16 cellular contexts compared by ENCODE assay signal in genomic region chr9:93125331-93125894, GRCh38. TPM values are rescaled to one million over a fixed set of nuclear protein-coding genes. Genes with fewer than 3 reads are reported as not detected.
DNase-seq lines count a peak whose midpoint lies in the region; ATAC-seq and TF ChIP-seq lines count a peak whose summit lies in the region.
"Had no signal": no experiment of that assay in that cellular context is flagged by ENCODE, and none has a peak within 500 bp of the region (broad histone marks: within the 10 kb centered on the region; RNA-seq: fewer than 3 reads in every experiment).

No MANE protein-coding gene starts in this region.

- H3K4me2 ChIP-seq in SK-N-SH = no peak overlapping the region
- H3K4me2 ChIP-seq: smooth muscle cell had no signal

- H3K4me3 Mint-ChIP-seq in activated naive CD4-positive, alpha-beta T cell treated with anti-CD3 and anti-CD28 coated beads for 36 hours = no peak overlapping the region
- H3K4me3 Mint-ChIP-seq in activated CD8-positive, alpha-beta T cell treated with anti-CD3 and anti-CD28 coated beads, Interleukin-2, amount 10 ng/mL, durations not matched to agents 7 days and 5 days = no peak overlapping the region
- H3K4me3 Mint-ChIP-seq: neural crest cell had no signal

- intact Hi-C loops in activated naive CD4-positive, alpha-beta T cell treated with anti-CD3 and anti-CD28 coated beads for 36 hours (cut with micrococcal nuclease) = no loop called here
- intact Hi-C loops in transverse colon (cut with DNase I; ENCODE audit: low total_unique reads) = no loop called here

- H3K4me1 ChIP-seq in transverse colon (peaks cover 19 to 49% (median 37%) of the 10 kb centered on the region in 4 donors), SK-N-SH (ENCODE audit: control insufficient read depth in 1 of 2, insufficient read depth in 2 of 2, low read depth in 1 of 2, low read length in 1 of 2) (peaks cover 0 to 39% of the 10 kb centered on the region in 2 experiments; a peak in 1 of 4 replicates)

- CTCF ChIA-PET in activated naive CD4-positive, alpha-beta T cell treated with anti-CD3 and anti-CD28 coated beads for 36 hours (lab: Charles Lee) = interaction anchor here (1.3 kb wide), 1 partner anchor 16 kb away, joined by 6 read pairs; no protein-coding TSS in a partner anchor
- CTCF ChIA-PET in activated CD8-positive, alpha-beta T cell treated with anti-CD3 and anti-CD28 coated beads, Interleukin-2, amount 10 ng/mL, durations not matched to agents 7 days and 5 days (lab: Charles Lee) = interaction anchor here (1.2 to 2.2 kb wide), 5 partner anchors 15 to 60 kb away, joined by 3 to 19 read pairs (median 4); no protein-coding TSS in a partner anchor
- CTCF ChIA-PET in SK-N-SH (lab: Yijun Ruan, JAX) = interaction anchor here (2.3 to 5.2 kb wide), 2 partner anchors 16 to 122 kb away, joined by 5 to 31 read pairs; no protein-coding TSS in a partner anchor

- in situ Hi-C loops in transverse colon (cut with MboI; ENCODE audit: low pct_ligation_motif_present in 1 of 4, low pct_unique_long_range_greater_than_20kb in 1 of 4, low sequenced_read_pairs in 3 of 4) = no loop called here

- 69 to 93% methylated on average over 3 to 10 of the region's 10 CpGs for WGBS in transverse colon (ENCODE audit: low coverage in 1 of 2), 2 donors
- 92% methylated on average over 8 of the region's 10 CpGs for WGBS in SK-N-SH (ENCODE audit: low lambda C conversion rate)

- TF ChIP-seq POLR2A in transverse colon (IDR thresholded peaks at IDR 0.05) = no peak

- H3F3A ChIP-seq in SK-N-SH (replicated peaks; ENCODE audit: insufficient read depth) = no peaks in the 10 kb centered on the region

- TF ChIP-seq CTCF in transverse colon (IDR thresholded peaks at IDR 0.05) (no peak), SK-N-SH (IDR thresholded peaks at IDR 0.05) (no peak)

- no peak overlapping the region for H2AFZ ChIP-seq in SK-N-SH (ENCODE audit: low read depth)

- 0 out of 2 replicates have a peak, but pooled peaks cover 7% of the 10 kb centered on the region for H4K20me1 ChIP-seq in SK-N-SH (ENCODE audit: insufficient read depth)

- H3K27me3 ChIP-seq in transverse colon = no peaks in the 10 kb centered on the region
- H3K27me3 ChIP-seq in SK-N-SH (ENCODE audit: insufficient read depth) = no peaks in the 10 kb centered on the region

- H3K27ac ChIP-seq in transverse colon (peak overlapping the region; percentile 73 to 100 (median 96)), SK-N-SH (ENCODE audit: low read depth in 2 of 2, low read length in 1 of 2) (no peak overlapping the region)
- H3K27ac ChIP-seq: left ventricle myocardium inferior had no signal

- no peaks in the 10 kb centered on the region for H3K9me2 ChIP-seq in SK-N-SH

- no peaks in the 10 kb centered on the region for H3K27me3 Mint-ChIP-seq in activated naive CD4-positive, alpha-beta T cell treated with anti-CD3 and anti-CD28 coated beads for 36 hours (ENCODE audit: low read depth)
- H3K27me3 Mint-ChIP-seq in activated CD8-positive, alpha-beta T cell treated with anti-CD3 and anti-CD28 coated beads, Interleukin-2, amount 10 ng/mL, durations not matched to agents 7 days and 5 days (ENCODE audit: low read depth) = no peaks in the 10 kb centered on the region

- H3K27ac Mint-ChIP-seq in activated naive CD4-positive, alpha-beta T cell treated with anti-CD3 and anti-CD28 coated beads for 36 hours = peak overlapping the region; percentile 68
- H3K27ac Mint-ChIP-seq in activated CD8-positive, alpha-beta T cell treated with anti-CD3 and anti-CD28 coated beads, Interleukin-2, amount 10 ng/mL, durations not matched to agents 7 days and 5 days = peak overlapping the region; percentile 94

- H3K36me3 ChIP-seq in transverse colon (peaks cover 0 to 8% (median 0%) of the 10 kb centered on the region in 4 donors), SK-N-SH (replicated peaks in 1 of 2; ENCODE audit: control insufficient read depth in 1 of 2, insufficient read depth in 2 of 2, low read length in 1 of 2) (peaks cover 0 to 7% of the 10 kb centered on the region in 2 experiments)

- no peak overlapping the region for H3K9ac ChIP-seq in SK-N-SH

- no peaks in the 10 kb centered on the region for H3K9me3 Mint-ChIP-seq in activated naive CD4-positive, alpha-beta T cell treated with anti-CD3 and anti-CD28 coated beads for 36 hours
- no peaks in the 10 kb centered on the region for H3K9me3 Mint-ChIP-seq in activated CD8-positive, alpha-beta T cell treated with anti-CD3 and anti-CD28 coated beads, Interleukin-2, amount 10 ng/mL, durations not matched to agents 7 days and 5 days (ENCODE audit: insufficient read depth)
- H3K9me3 Mint-ChIP-seq: neural crest cell had no signal

- peaks cover 35% of the 10 kb centered on the region for H3K36me3 Mint-ChIP-seq in activated naive CD4-positive, alpha-beta T cell treated with anti-CD3 and anti-CD28 coated beads for 36 hours (ENCODE audit: low read depth)
- H3K36me3 Mint-ChIP-seq in activated CD8-positive, alpha-beta T cell treated with anti-CD3 and anti-CD28 coated beads, Interleukin-2, amount 10 ng/mL, durations not matched to agents 7 days and 5 days (ENCODE audit: low read depth) = peaks cover 9% of the 10 kb centered on the region

- H3K4me3 ChIP-seq in transverse colon (no peak overlapping the region), SK-N-SH (ENCODE audit: low read depth in 2 of 2, low read length in 1 of 2) (no peak overlapping the region)
- H3K4me3 ChIP-seq: left ventricle myocardium inferior, smooth muscle cell had no signal

- 0 out of 2 replicates have a peak, but pooled peaks cover 2% of the 10 kb centered on the region for H3K79me2 ChIP-seq in SK-N-SH (ENCODE audit: insufficient read depth)

- POLR2A ChIA-PET in activated CD8-positive, alpha-beta T cell treated with anti-CD3 and anti-CD28 coated beads, Interleukin-2, amount 10 ng/mL, durations not matched to agents 7 days and 5 days (lab: Charles Lee) = interaction anchor here (0.7 to 1.5 kb wide), 3 partner anchors 9 to 29 kb away, joined by 3 to 6 read pairs (median 5); partner anchors contain the start of genes CARD19 and NINJ1
- POLR2A ChIA-PET in SK-N-SH (lab: Yijun Ruan, JAX) = no interaction called here

- no peak for TF ChIP-seq RAD21 in SK-N-SH (IDR thresholded peaks at IDR 0.05; ENCODE audit: low read length)

- H3K4me1 Mint-ChIP-seq in activated naive CD4-positive, alpha-beta T cell treated with anti-CD3 and anti-CD28 coated beads for 36 hours (ENCODE audit: low read depth) = peaks cover 49% of the 10 kb centered on the region
- H3K4me1 Mint-ChIP-seq in activated CD8-positive, alpha-beta T cell treated with anti-CD3 and anti-CD28 coated beads, Interleukin-2, amount 10 ng/mL, durations not matched to agents 7 days and 5 days (ENCODE audit: low read depth) = peaks cover 46% of the 10 kb centered on the region

- no peak for ATAC-seq in activated CD8-positive, alpha-beta T cell treated with anti-CD3 and anti-CD28 coated beads, Interleukin-2, amount 10 ng/mL, durations not matched to agents 7 days and 5 days
- no peak for ATAC-seq in esophagus mucosa

- no peak for DNase-seq in activated naive CD4-positive, alpha-beta T cell treated with anti-CD3 and anti-CD28 coated beads for 36 hours
- no peak for DNase-seq in activated naive CD4-positive, alpha-beta T cell treated with anti-CD3 and anti-CD28 coated beads, Interleukin-2, amount 50 U/mL, for 16 hours
- DNase-seq in activated CD8-positive, alpha-beta T cell treated with anti-CD3 and anti-CD28 coated beads, Interleukin-2, amount 10 ng/mL, durations not matched to agents 7 days and 5 days = no peak
- DNase-seq in mesenteric fat pad (ENCODE audit: low spot score) (peak; percentile 49), transverse colon (peak; percentile 2), SK-N-SH (no peak), NCI-H1417 treated with DMSO at 0.1 percent for 48 hours (lab: John Stamatoyannopoulos, UW) (no peak)
- DNase-seq: central memory CD4-positive, alpha-beta T cell; DMS53; left ventricle myocardium inferior; NCI-H2029; NCI-H774; SHP77 treated with DMSO at 0.1 percent for 48 hours had no signal

- no peaks in the 10 kb centered on the region for H3K9me3 ChIP-seq in transverse colon
- H3K9me3 ChIP-seq in SK-N-SH = no peaks in the 10 kb centered on the region
- H3K9me3 ChIP-seq: left ventricle myocardium inferior had no signal

- TF ChIP-seq EP300 in transverse colon (IDR thresholded peaks at IDR 0.05; ENCODE audit: low read depth) (no peak), SK-N-SH (IDR thresholded peaks at IDR 0.05; ENCODE audit: borderline replicate concordance in 1 of 2, low read depth in 1 of 2, low read length in 1 of 2) (no peak)

TF ChIP-seq in SK-N-SH, 30 proteins besides CTCF, POLR2A, EP300 and RAD21 (continues in another document):
- TF ChIP-seq GABPA (IDR thresholded peaks at IDR 0.05; ENCODE audit: low read depth) (no peak), TCF12 (IDR thresholded peaks at IDR 0.05) (no peak)

RNA-seq across cellular contexts. Expression of gene NINJ1, which starts 8.6 kb away (rescaled TPM):
- total RNA-seq in activated naive CD4-positive, alpha-beta T cell treated with anti-CD3 and anti-CD28 coated beads for 36 hours = 10 to 100 TPM; 93.9 to 96.9 TPM
- total RNA-seq in activated CD8-positive, alpha-beta T cell treated with anti-CD3 and anti-CD28 coated beads, Interleukin-2, amount 10 ng/mL, durations not matched to agents 7 days and 5 days = 10 to 100 TPM; 20.8 to 21.1 TPM
- total RNA-seq in mesenteric fat pad (58.8 TPM), transverse colon (10 to 100 TPM; 29.5 to 67.7 (median 38.5) TPM), esophagus mucosa (16.9 TPM)
- polyA plus RNA-seq in SK-N-SH (2012; rRNA removed) = 23.2 and 31.7 TPM in 2 replicates
- polyA plus RNA-seq in SK-N-SH (2012; cell fraction: cytosol; rRNA removed) = 12.9 and 25.6 TPM in 2 replicates
- polyA plus RNA-seq in SK-N-SH (2012; cell fraction: nucleus; rRNA removed) = 14.4 and 14.8 TPM in 2 replicates

RNA-seq across cellular contexts. Expression of gene CARD19, which starts 29.4 kb away (rescaled TPM):
- 10 to 100 TPM; 51.4 to 52.0 TPM for total RNA-seq in activated naive CD4-positive, alpha-beta T cell treated with anti-CD3 and anti-CD28 coated beads for 36 hours
- 10 to 100 TPM; 51.7 to 55.4 TPM for total RNA-seq in activated CD8-positive, alpha-beta T cell treated with anti-CD3 and anti-CD28 coated beads, Interleukin-2, amount 10 ng/mL, durations not matched to agents 7 days and 5 days
- total RNA-seq in mesenteric fat pad (38.9 TPM), transverse colon (100 to 1,000 TPM in 2 of 4 donors, 10 to 100 TPM in 2; 16.3 to 105 (median 88.2) TPM), esophagus mucosa (19.9 TPM)
- polyA plus RNA-seq in SK-N-SH (2012; rRNA removed) = 141 and 165 TPM in 2 replicates
- polyA plus RNA-seq in SK-N-SH (2012; cell fraction: cytosol; rRNA removed) = 70.5 and 92.4 TPM in 2 replicates
- polyA plus RNA-seq in SK-N-SH (2012; cell fraction: nucleus; rRNA removed) = 149 and 161 TPM in 2 replicates

RNA-seq across cellular contexts. Expression of gene WNK2, which starts 58.5 kb away (rescaled TPM):
- total RNA-seq in activated naive CD4-positive, alpha-beta T cell treated with anti-CD3 and anti-CD28 coated beads for 36 hours = 1 to 10 TPM; 5.2 to 5.8 TPM
- total RNA-seq in activated CD8-positive, alpha-beta T cell treated with anti-CD3 and anti-CD28 coated beads, Interleukin-2, amount 10 ng/mL, durations not matched to agents 7 days and 5 days = not detected
- total RNA-seq in mesenteric fat pad = 1.1 TPM
- total RNA-seq in transverse colon = 100 to 1,000 TPM; 133 to 618 (median 157) TPM
- total RNA-seq in esophagus mucosa = 0.92 TPM
- 0.12 and 0.36 TPM in 2 replicates for polyA plus RNA-seq in SK-N-SH (2012; rRNA removed)
- 0.40 and 1.2 TPM in 2 replicates for polyA plus RNA-seq in SK-N-SH (2012; cell fraction: cytosol; rRNA removed)
- polyA plus RNA-seq in SK-N-SH (2012; cell fraction: nucleus; rRNA removed) = 1.8 and 5.0 TPM in 2 replicates

Comparison
In these comparisons a context has a peak if more than half of its experiments do, and no peak if none do; other contexts are left out.
1. DNase-seq: peak in mesenteric fat pad (single experiment) and transverse colon (single experiment); none in activated naive CD4-positive, alpha-beta T cell treated with anti-CD3 and anti-CD28 coated beads for 36 hours (single experiment), activated naive CD4-positive, alpha-beta T cell treated with anti-CD3 and anti-CD28 coated beads, Interleukin-2, amount 50 U/mL, for 16 hours (single experiment), activated CD8-positive, alpha-beta T cell treated with anti-CD3 and anti-CD28 coated beads, Interleukin-2, amount 10 ng/mL, durations not matched to agents 7 days and 5 days (single experiment), SK-N-SH (single experiment) and NCI-H1417 treated with DMSO at 0.1 percent for 48 hours (single experiment).
2. H3K27ac ChIP-seq: peak in transverse colon (4 of 4); none in SK-N-SH (0 of 2).
3. RNA of gene WNK2, which starts 58.5 kb away (total RNA-seq): 133 to 618 TPM in transverse colon; 5.2 to 5.8 TPM in activated naive CD4-positive, alpha-beta T cell treated with anti-CD3 and anti-CD28 coated beads for 36 hours, 1.1 TPM in mesenteric fat pad (single experiment), 0.92 TPM in esophagus mucosa (single experiment) and not detected in activated CD8-positive, alpha-beta T cell treated with anti-CD3 and anti-CD28 coated beads, Interleukin-2, amount 10 ng/mL, durations not matched to agents 7 days and 5 days; every median in the first group is over 10 times any median in the second.